In the genomic region with DNA sequence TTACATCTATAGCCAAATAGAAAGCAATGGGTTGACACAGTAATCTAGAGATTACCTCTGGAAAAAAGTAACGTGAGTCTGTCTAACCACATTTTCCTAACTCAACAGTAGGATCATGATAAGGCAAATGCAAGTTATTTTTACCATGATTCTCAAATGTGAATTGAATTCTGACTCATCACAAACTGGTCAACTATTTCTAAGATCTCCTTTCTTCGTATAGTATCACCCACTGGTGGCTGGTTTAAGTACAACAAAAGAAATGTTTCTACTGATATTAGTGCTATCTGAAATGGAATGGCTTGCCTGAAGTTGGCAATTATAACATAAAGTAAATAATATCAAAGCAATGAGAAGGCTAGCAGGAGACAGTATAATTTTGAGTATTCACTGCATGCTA, we compare ENCODE assay signal across 10 cellular contexts.
DNase-seq lines count a peak whose midpoint lies in the region; ATAC-seq and TF ChIP-seq lines count a peak whose summit lies in the region.
"Had no signal": no experiment of that assay in that cellular context is flagged by ENCODE, and none has a peak within 500 bp of the region (broad histone marks: within the 10 kb centered on the region; RNA-seq: fewer than 3 reads in every experiment).

No MANE protein-coding gene starts in this region.

- ATAC-seq in HG02884 (IDR thresholded peaks at IDR 0.05; ENCODE audit: unreplicated experiment) (peak; percentile 57), GM18909 (IDR thresholded peaks at IDR 0.05; ENCODE audit: poor library complexity, unreplicated experiment) (no peak), GM18519 (IDR thresholded peaks at IDR 0.05; ENCODE audit: low FRiP score, unreplicated experiment) (no peak)
- peak; percentile 26 for ATAC-seq in activated T-helper 17 cell treated with anti-CD3 and anti-CD28 coated beads, Interleukin-2, amount 50 U/mL, for 72 hours (replicated peaks)

- no peaks in the 10 kb centered on the region for H3K9me3 Mint-ChIP-seq in activated T-helper 17 cell treated with anti-CD3 and anti-CD28 coated beads, Interleukin-2, amount 50 U/mL, for 72 hours
- H3K9me3 Mint-ChIP-seq: memory B cell had no signal

- H3K36me3 Mint-ChIP-seq in activated T-helper 17 cell treated with anti-CD3 and anti-CD28 coated beads, Interleukin-2, amount 50 U/mL, for 72 hours (ENCODE audit: low read depth) = no peaks in the 10 kb centered on the region
- H3K36me3 Mint-ChIP-seq: memory B cell had no signal

- peak; percentile 11 for TF ChIP-seq CTCF in AG09319 (IDR thresholded peaks at IDR 0.05; ENCODE audit: low read depth, low read length)

- no peak overlapping the region for H3K27ac Mint-ChIP-seq in activated T-helper 17 cell treated with anti-CD3 and anti-CD28 coated beads, Interleukin-2, amount 50 U/mL, for 72 hours
- H3K27ac Mint-ChIP-seq: memory B cell had no signal

- H3K27me3 Mint-ChIP-seq in activated T-helper 17 cell treated with anti-CD3 and anti-CD28 coated beads, Interleukin-2, amount 50 U/mL, for 72 hours = peaks cover 20% of the 10 kb centered on the region

- no peak for DNase-seq in AG09319 (ENCODE audit: extremely low read depth, low read depth)
- DNase-seq in glomerular visceral epithelial cell (ENCODE audit: extremely low spot score) = peak; percentile 15
- DNase-seq in SW480 (ENCODE audit: low spot score) = no peak
- DNase-seq in germinal center (ENCODE audit: low spot score) = no peak
- DNase-seq: activated naive CD4-positive, alpha-beta T cell treated with Interleukin-2 at 50 U/mL for 16 hours had no signal

- no peak overlapping the region for H3K4me3 Mint-ChIP-seq in activated T-helper 17 cell treated with anti-CD3 and anti-CD28 coated beads, Interleukin-2, amount 50 U/mL, for 72 hours
- H3K4me3 Mint-ChIP-seq: memory B cell had no signal

- H3K4me1 Mint-ChIP-seq in activated T-helper 17 cell treated with anti-CD3 and anti-CD28 coated beads, Interleukin-2, amount 50 U/mL, for 72 hours = no peaks in the 10 kb centered on the region
- H3K4me1 Mint-ChIP-seq: memory B cell had no signal

Comparison
In these comparisons a context has a peak if more than half of its experiments do, and no peak if none do; other contexts are left out.
1. ATAC-seq: peak in HG02884 (single experiment) and activated T-helper 17 cell treated with anti-CD3 and anti-CD28 coated beads, Interleukin-2, amount 50 U/mL, for 72 hours (single experiment); none in GM18909 (single experiment) and GM18519 (single experiment).